In genomic region chr9:78035369-78035993, GRCh38 we compare ENCODE assay signal across 8 cellular contexts. TPM values are rescaled to one million over a fixed set of nuclear protein-coding genes. Genes with fewer than 3 reads are reported as not detected.
DNase-seq lines count a peak whose midpoint lies in the region; ATAC-seq and TF ChIP-seq lines count a peak whose summit lies in the region.

No MANE protein-coding gene starts in this region.

- no peaks in the 10 kb centered on the region for H3K9me3 Mint-ChIP-seq in stimulated activated naive CD8-positive, alpha-beta T cell treated with anti-CD3 and anti-CD28 coated beads, Interleukin-15, amount 100 ng/mL, for 72 hours

- peak overlapping the region in 1 of 2 donors; percentile 30 for H3K4me3 Mint-ChIP-seq in stimulated activated naive CD8-positive, alpha-beta T cell treated with anti-CD3 and anti-CD28 coated beads, Interleukin-15, amount 100 ng/mL, for 72 hours

- CTCF ChIA-PET in HEK293 (lab: Yijun Ruan, JAX) = interaction anchor here (0.5 to 6.9 kb wide), 70 partner anchors 8 to 1530 kb away, joined by 3 to 94 read pairs (median 4); partner anchors contain the start of gene CEP78

- H3K27me3 Mint-ChIP-seq in stimulated activated naive CD8-positive, alpha-beta T cell treated with anti-CD3 and anti-CD28 coated beads, Interleukin-15, amount 100 ng/mL, for 72 hours = no peaks in the 10 kb centered on the region

- H3K27ac ChIP-seq in HEK293 (ENCODE audit: extremely low read depth, low read depth, low read length) = no peak overlapping the region

- POLR2A ChIA-PET in HEK293 (lab: Yijun Ruan, JAX) = interaction anchor here (1.2 kb wide), 1 partner anchor 58 kb away, joined by 10 read pairs; no protein-coding TSS in a partner anchor

- DNase-seq in COLO829 (ENCODE audit: low spot score) (peak; percentile 73), NCI-H226 (peak; percentile 28), lung microvascular endothelial cell (ENCODE audit: low read depth in 2 of 2) (peak; percentile 86 to 88)
- DNase-seq in activated CD4-positive, alpha-beta T cell treated with anti-CD3 and anti-CD28 coated beads for 48 hours = peak; percentile 55
- peak; percentile 22 for DNase-seq in effector CD8-positive, alpha-beta T cell (lab: John Stamatoyannopoulos, UW)
- peak; percentile 42 to 56 for DNase-seq in stimulated activated naive CD8-positive, alpha-beta T cell treated with anti-CD3 and anti-CD28 coated beads, Interleukin-15, amount 100 ng/mL, for 72 hours

- H3K4me1 ChIP-seq in HEK293 (ENCODE audit: control insufficient read depth, insufficient read depth, low read length) = no peaks in the 10 kb centered on the region

- no peaks in the 10 kb centered on the region for H3K36me3 ChIP-seq in HEK293 (ENCODE audit: control insufficient read depth in 2 of 2, insufficient read depth in 1 of 2, low read length in 2 of 2)

- peak overlapping the region in 1 of 2 donors; percentile 59 for H3K27ac Mint-ChIP-seq in stimulated activated naive CD8-positive, alpha-beta T cell treated with anti-CD3 and anti-CD28 coated beads, Interleukin-15, amount 100 ng/mL, for 72 hours

- no peak for TF ChIP-seq CTCF in HEK293 (tag by site-specific recombination; IDR thresholded peaks at IDR 0.05)

- no peaks in the 10 kb centered on the region for H3K9me3 ChIP-seq in HEK293 (ENCODE audit: control insufficient read depth, insufficient read depth, low read depth, low read length)

- peaks cover 35% of the 10 kb centered on the region for H3K4me1 Mint-ChIP-seq in stimulated activated naive CD8-positive, alpha-beta T cell treated with anti-CD3 and anti-CD28 coated beads, Interleukin-15, amount 100 ng/mL, for 72 hours

- no peak overlapping the region for H3K4me3 ChIP-seq in HEK293 (ENCODE audit: low read depth, low read length)

- ATAC-seq in stimulated activated naive CD8-positive, alpha-beta T cell treated with anti-CD3 and anti-CD28 coated beads, Interleukin-15, amount 100 ng/mL, for 72 hours = no peak
- ATAC-seq in HG03139 (IDR thresholded peaks at IDR 0.05; ENCODE audit: unreplicated experiment) = no peak

TF ChIP-seq in HEK293, 187 proteins besides CTCF, POLR2A, EP300 and RAD21:
- peak; percentile 79 for TF ChIP-seq ZNF654 (tag by site-specific recombination; IDR thresholded peaks at IDR 0.05; ENCODE audit: low read depth)
- no peak for TF ChIP-seq ZNF677 (tag by site-specific recombination; IDR thresholded peaks at IDR 0.05)
- 0 out of 2 replicates have a peak, but pooled peaks have one; percentile 16 for TF ChIP-seq TRIM28 (IDR thresholded peaks at IDR 0.05; ENCODE audit: borderline replicate concordance, low read length)
- TF ChIP-seq ZNF341 (tag by site-specific recombination; IDR thresholded peaks at IDR 0.05; ENCODE audit: low read depth) = peak; percentile 22; the same call in 1 of the 2 replicates
- TF ChIP-seq ZBTB17 (tag by site-specific recombination; IDR thresholded peaks at IDR 0.05) = peak; percentile 56
- TF ChIP-seq ZBTB10 (tag by site-specific recombination; IDR thresholded peaks at IDR 0.05) = no peak

RNA-seq across cellular contexts. Expression of gene GNAQ, which starts 3.9 kb away (rescaled TPM):
- 24.4 and 33.3 TPM in 2 replicates for total RNA-seq in lung microvascular endothelial cell

Comparison
In these comparisons a context has a peak if more than half of its experiments do, and no peak if none do; other contexts are left out.
1. DNase-seq: peak in every context shown above with its lines; median percentile 87 in lung microvascular endothelial cell; 73 in COLO829; 55 in activated CD4-positive, alpha-beta T cell treated with anti-CD3 and anti-CD28 coated beads for 48 hours; 49 in stimulated activated naive CD8-positive, alpha-beta T cell treated with anti-CD3 and anti-CD28 coated beads, Interleukin-15, amount 100 ng/mL, for 72 hours; 28 in NCI-H226; 22 in effector CD8-positive, alpha-beta T cell.